ENCODE assay signal across 12 cellular contexts in genomic region chr7:28931565-28931964, GRCh38. TPM values are rescaled to one million over a fixed set of nuclear protein-coding genes. Genes with fewer than 3 reads are reported as not detected.
"Had no signal": no experiment of that assay in that cellular context is flagged by ENCODE, and none has a peak within 500 bp of the region (broad histone marks: within the 10 kb centered on the region; RNA-seq: fewer than 3 reads in every experiment).

No MANE protein-coding gene starts in this region.

- H3K4me2 ChIP-seq: GM23338 had no signal

- H2AFZ ChIP-seq: GM23248, GM23338 had no signal

- H3K27ac ChIP-seq: GM23248 had no signal

- H3K4me3 ChIP-seq: GM23248, GM23338, HAP-1 had no signal

- DNase-seq: GM23248, GOT3, H7, H9, HCEC 1CT, HFFc6 had no signal

- H3K36me3 ChIP-seq: HAP-1 had no signal

- ATAC-seq: GM23338, HCT116 had no signal

- FAIRE-seq: H1, H54 had no signal

- H3K9ac ChIP-seq: GM23248 had no signal

RNA-seq across cellular contexts. Expression of gene TRIL, which starts 26.6 kb away (rescaled TPM):
- total RNA-seq: H4 had no signal
